25 cellular contexts compared by ENCODE assay signal in the genomic region with DNA sequence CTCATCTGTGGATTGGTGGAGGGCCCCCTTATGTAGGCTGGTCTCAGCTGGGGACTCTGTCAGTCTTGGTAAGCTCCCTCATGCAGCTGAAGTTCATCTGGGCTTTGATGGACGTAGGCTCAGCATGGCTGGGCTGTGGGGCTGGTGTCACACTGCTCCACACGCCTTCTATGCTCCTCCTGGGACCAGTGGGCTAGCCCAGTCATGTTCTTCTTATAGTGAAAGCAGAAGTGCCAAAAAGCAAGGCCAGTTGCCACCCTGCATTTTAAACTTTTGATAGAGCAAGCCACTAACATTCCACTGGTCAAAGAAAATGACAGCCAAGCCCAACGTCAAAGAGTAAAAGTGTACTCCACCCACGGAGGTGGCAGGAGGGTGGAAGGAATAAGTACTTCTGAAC.
DNase-seq lines count a peak whose midpoint lies in the region; ATAC-seq and TF ChIP-seq lines count a peak whose summit lies in the region.
"Had no signal": no experiment of that assay in that cellular context is flagged by ENCODE, and none has a peak within 500 bp of the region (broad histone marks: within the 10 kb centered on the region; RNA-seq: fewer than 3 reads in every experiment).

No MANE protein-coding gene starts in this region.

- no peaks in the 10 kb centered on the region for H3K79me2 ChIP-seq in osteoblast (ENCODE audit: insufficient read depth, low read length)

- H3K9me3 ChIP-seq in osteoblast (ENCODE audit: low read depth, low read length): no peaks in the 10 kb centered on the region
- H3K9me3 ChIP-seq: breast epithelium, colonic mucosa, testis had no signal

- H3K36me3 ChIP-seq in osteoblast (ENCODE audit: insufficient read depth, low read length): no peaks in the 10 kb centered on the region
- H3K36me3 ChIP-seq: adrenal gland, breast epithelium, colonic mucosa had no signal

- ATAC-seq in GM19351 (IDR thresholded peaks at IDR 0.05; ENCODE audit: unreplicated experiment): peak; percentile 60
- ATAC-seq: GM23338; sciatic nerve; stimulated activated effector memory CD8-positive, alpha-beta T cell treated with anti-CD3 and anti-CD28 coated beads, Interleukin-12 subunit alpha, Interleukin-12 subunit beta, amount 100 ng/mL, for 72 hours; T-cell had no signal

- H2AFZ ChIP-seq in osteoblast (ENCODE audit: low read length): peak overlapping the region; percentile 35
- H2AFZ ChIP-seq: GM23338 had no signal

- TF ChIP-seq CTCF in GM12865 (IDR thresholded peaks at IDR 0.05; ENCODE audit: insufficient read depth, low read depth, low read length, missing control alignments): no peak
- TF ChIP-seq CTCF in osteoblast (IDR thresholded peaks at IDR 0.05; ENCODE audit: extremely low read depth, low read depth, low read length): no peak

- no peak overlapping the region for H3K27ac ChIP-seq in osteoblast (ENCODE audit: low read depth, low read length)
- H3K27ac ChIP-seq: adrenal gland, breast epithelium, colonic mucosa, testis had no signal

- peaks cover 11% of the 10 kb centered on the region for H3K4me1 ChIP-seq in osteoblast (ENCODE audit: insufficient read depth, low read length)
- H3K4me1 ChIP-seq: adrenal gland, breast epithelium, colonic mucosa had no signal

- no peaks in the 10 kb centered on the region for H3K27me3 ChIP-seq in osteoblast (ENCODE audit: insufficient read depth, low read length)
- H3K27me3 ChIP-seq: breast epithelium, colonic mucosa, testis had no signal

- no peaks in the 10 kb centered on the region for H4K20me1 ChIP-seq in osteoblast (ENCODE audit: insufficient read depth, low read length)

- H3K4me2 ChIP-seq in osteoblast (ENCODE audit: insufficient read depth, low read length): no peak overlapping the region
- H3K4me2 ChIP-seq: GM23338 had no signal

- DNase-seq in GM12865 (ENCODE audit: low read depth) (peak; percentile 61), KBM-7 (peak; percentile 64), osteoblast (ENCODE audit: insufficient read length, low spot score, missing footprints) (no peak), SIG-M5 treated with dmso at 0.1 percent for 504 hours (lab: John Stamatoyannopoulos, UW; ENCODE audit: unreplicated experiment) (no peak), nucleus accumbens (lab: John Stamatoyannopoulos, UW) (no peak), NCI-H526 (lab: John Stamatoyannopoulos, UW) (no peak)
- DNase-seq: activated CD4-positive, alpha-beta T cell treated with anti-CD3 and anti-CD28 coated beads, Interleukin-2, amount 10 ng/mL, durations not matched to agents 7 days and 5 days; activated gamma-delta T cell; adrenal gland; CD4-positive, alpha-beta T cell; colonic mucosa; DMS 273 treated with DMSO at 0.1 percent for 48 hours; GF-D8; mesendoderm; NCI-H2171; NCI-H526 treated with DMSO at 0.1 percent for 48 hours; posterior cingulate gyrus; SHP77; T-cell; testis had no signal

- no peak overlapping the region for H3K4me3 ChIP-seq in GM12865 (ENCODE audit: low read depth, low read length)
- H3K4me3 ChIP-seq in osteoblast (ENCODE audit: insufficient read depth, low read length): no peak overlapping the region
- H3K4me3 ChIP-seq: adrenal gland, breast epithelium, colonic mucosa, GM23338, testis had no signal

- in situ Hi-C loops in KBM-7 (cut with MboI; ENCODE audit: low pct_unique_long_range_greater_than_20kb, low sequenced_read_pairs): no loop called here

Comparison
In these comparisons a context has a peak if more than half of its experiments do, and no peak if none do; other contexts are left out.
1. DNase-seq: peak in GM12865 (single experiment) and KBM-7 (single experiment); none in osteoblast (single experiment), SIG-M5 treated with dmso at 0.1 percent for 504 hours (single experiment), nucleus accumbens (0 of 56) and NCI-H526 (0 of 2).